In the genomic region with DNA sequence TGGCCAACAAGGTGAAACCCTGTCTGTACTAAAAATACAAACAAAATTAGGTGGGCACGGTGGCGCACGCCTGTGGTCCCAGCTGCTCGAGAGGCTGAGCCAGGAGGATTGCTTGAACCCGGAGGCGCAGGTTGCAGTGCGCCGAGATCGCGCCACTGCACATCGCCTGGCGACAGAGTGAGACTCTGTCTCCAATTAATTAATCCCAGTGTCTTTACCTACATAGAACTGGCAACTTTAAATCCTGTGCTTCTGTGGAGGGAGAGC, we compare ENCODE assay signal across 6 cellular contexts. TPM values are rescaled to one million over a fixed set of nuclear protein-coding genes. Genes with fewer than 3 reads are reported as not detected.
A peak's percentile ranks its signal among the peaks of the same experiment; 100 is the strongest.
DNase-seq lines count a peak whose midpoint lies in the region; ATAC-seq and TF ChIP-seq lines count a peak whose summit lies in the region.

No MANE protein-coding gene starts in this region.

- TF ChIP-seq POLR2A in upper lobe of left lung (IDR thresholded peaks at IDR 0.05): no peak

- H3K9me3 ChIP-seq in heart right ventricle: no peaks in the 10 kb centered on the region
- H3K9me3 ChIP-seq in upper lobe of left lung: no peaks in the 10 kb centered on the region

- TF ChIP-seq CTCF in heart right ventricle (IDR thresholded peaks at IDR 0.05): no peak
- no peak for TF ChIP-seq CTCF in foreskin keratinocyte (conservative IDR thresholded peaks at IDR 0.05)
- TF ChIP-seq CTCF in upper lobe of left lung (IDR thresholded peaks at IDR 0.05): no peak

- DNase-seq in heart right ventricle (no peak), Right ventricle myocardium superior (no peak), foreskin keratinocyte (no peak), upper lobe of left lung (peak in 1 of 2 donors; percentile 68), NCI-H69 (lab: John Stamatoyannopoulos, UW) (no peak)

- peaks cover 9 to 42% (median 28%) of the 10 kb centered on the region in 9 donors for H3K4me1 ChIP-seq in heart right ventricle
- H3K4me1 ChIP-seq in foreskin keratinocyte: peaks cover 4% of the 10 kb centered on the region
- H3K4me1 ChIP-seq in upper lobe of left lung: peaks cover 20 to 31% (median 23%) of the 10 kb centered on the region in 4 donors

- H3K36me3 ChIP-seq in heart right ventricle (peaks cover 0 to 19% (median 0%) of the 10 kb centered on the region in 9 donors), upper lobe of left lung (peaks cover 0 to 18% (median 6%) of the 10 kb centered on the region in 4 donors)

- WGBS in heart right ventricle, 2 donors: 97% methylated on average over 12 of the region's 12 CpGs
- WGBS in upper lobe of left lung, 2 donors: 96 to 100% methylated on average over 8 to 12 of the region's 12 CpGs

- TF ChIP-seq EP300 in upper lobe of left lung (IDR thresholded peaks at IDR 0.05): no peak

- no peak for ATAC-seq in heart right ventricle
- ATAC-seq in Right ventricle myocardium superior (ENCODE audit: poor library complexity): no peak
- ATAC-seq in foreskin keratinocyte: no peak
- ATAC-seq in upper lobe of left lung (ENCODE audit: low FRiP score in 2 of 2): no peak
- ATAC-seq in GM21786 (IDR thresholded peaks at IDR 0.05; ENCODE audit: unreplicated experiment): no peak

- H3K4me3 ChIP-seq in heart right ventricle (peak overlapping the region in 8 of 10 donors; percentile 81 to 100 (median 98)), upper lobe of left lung (peak overlapping the region in 2 of 4 donors; percentile 95 to 97)

- intact Hi-C loops in heart right ventricle (cut with DNase I) (loop anchor here in 1 of 10 donors (10.0 kb wide), 1 partner anchor 86 kb away; no protein-coding TSS in a partner anchor), Right ventricle myocardium superior (cut with DNase I) (no loop called here)

- H3K27ac ChIP-seq in heart right ventricle: peak overlapping the region in 7 of 10 donors; percentile 13 to 100 (median 100)
- H3K27ac ChIP-seq in foreskin keratinocyte: peak overlapping the region; percentile 99
- peak overlapping the region; percentile 99 to 100 (median 100) for H3K27ac ChIP-seq in upper lobe of left lung

- H3K27me3 ChIP-seq in heart right ventricle (peaks cover 0 to 7% (median 0%) of the 10 kb centered on the region in 7 donors), foreskin keratinocyte (no peaks in the 10 kb centered on the region), upper lobe of left lung (no peaks in the 10 kb centered on the region)

RNA-seq across cellular contexts. Expression of a gene that starts 1.5 kb away (rescaled TPM):
- total RNA-seq in heart right ventricle (100 to 1,000 TPM; 248 to 373 (median 323) TPM), Right ventricle myocardium superior (299 TPM), foreskin keratinocyte (270 and 285 TPM in 2 replicates), upper lobe of left lung (100 to 1,000 TPM in 5 of 6 donors, 10 to 100 TPM in 1; 73.3 to 245 (median 145) TPM)
- polyA plus RNA-seq in heart right ventricle (1,000 to 10,000 TPM in 1 of 2 donors, 100 to 1,000 TPM in 1; 511 to 1,196 TPM), foreskin keratinocyte (561 and 595 TPM in 2 replicates)

RNA-seq across cellular contexts. Expression of a gene that starts 8.7 kb away (rescaled TPM):
- total RNA-seq in heart right ventricle (under 1 TPM in 1 of 10 donors, not detected in 9; 0.60 TPM), Right ventricle myocardium superior (not detected), foreskin keratinocyte (not detected in 2 replicates), upper lobe of left lung (under 1 TPM in 2 of 6 donors, not detected in 4; 0.20 to 0.92 TPM)
- polyA plus RNA-seq in heart right ventricle (not detected), foreskin keratinocyte (not detected in 2 replicates)

RNA-seq across cellular contexts. Expression of a gene that starts 19.6 kb away (rescaled TPM):
- total RNA-seq in heart right ventricle (not detected), Right ventricle myocardium superior (not detected), foreskin keratinocyte (not detected in 2 replicates), upper lobe of left lung (under 1 TPM in 2 of 6 donors, not detected in 4; 0.57 to 0.78 TPM)
- polyA plus RNA-seq in heart right ventricle (not detected), foreskin keratinocyte (not detected in 2 replicates)

RNA-seq across cellular contexts. Expression of a gene that starts 26.2 kb away (rescaled TPM):
- 100 to 1,000 TPM; 228 to 392 (median 261) TPM for total RNA-seq in heart right ventricle
- 1,000 to 10,000 TPM in 1 of 2 donors, 100 to 1,000 TPM in 1; 182 to 1,328 TPM for polyA plus RNA-seq in heart right ventricle
- 243 TPM for total RNA-seq in Right ventricle myocardium superior
- total RNA-seq in foreskin keratinocyte: 149 and 160 TPM in 2 replicates
- polyA plus RNA-seq in foreskin keratinocyte: 294 and 299 TPM in 2 replicates
- 1,000 to 10,000 TPM in 2 of 6 donors, 100 to 1,000 TPM in 4; 317 to 3,815 (median 582) TPM for total RNA-seq in upper lobe of left lung

RNA-seq across cellular contexts. Expression of a gene that starts 38.4 kb away (rescaled TPM):
- total RNA-seq in heart right ventricle (under 1 TPM in 1 of 10 donors, not detected in 9; 0.20 TPM), Right ventricle myocardium superior (not detected), foreskin keratinocyte (5.6 and 8.1 TPM in 2 replicates), upper lobe of left lung (10 to 100 TPM in 3 of 6 donors, 1 to 10 TPM in 2, not detected in 1; 1.2 to 16.2 (median 14.5) TPM)
- polyA plus RNA-seq in heart right ventricle (not detected), foreskin keratinocyte (10.8 and 11.2 TPM in 2 replicates)
